Comparison of ENCODE assay signal across 10 cellular contexts in the genomic region with DNA sequence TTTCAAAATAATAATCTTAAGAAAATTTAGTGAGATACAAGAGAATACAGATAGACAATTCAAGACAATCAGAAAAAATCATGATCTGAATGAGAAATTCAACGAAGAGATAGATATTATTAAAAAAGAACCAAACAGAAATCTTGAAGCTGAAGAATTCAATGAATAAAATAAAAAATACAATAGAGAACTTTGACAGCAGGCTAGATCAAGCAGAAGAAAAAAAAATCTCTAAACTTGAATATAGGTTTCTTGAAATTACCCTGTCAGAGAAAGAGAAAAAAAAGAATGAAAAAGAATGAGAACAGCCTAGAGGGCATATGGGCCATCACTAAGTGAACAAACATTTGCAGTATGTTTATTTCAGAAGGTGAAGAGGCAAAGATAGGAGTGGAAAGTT. TPM values are rescaled to one million over a fixed set of nuclear protein-coding genes. Genes with fewer than 3 reads are reported as not detected.
"Had no signal": no experiment of that assay in that cellular context is flagged by ENCODE, and none has a peak within 500 bp of the region (broad histone marks: within the 10 kb centered on the region; RNA-seq: fewer than 3 reads in every experiment).

No MANE protein-coding gene starts in this region.

- DNase-seq: GM23248, GOT3, H7, KG1 had no signal

- ATAC-seq: HCT116 had no signal

- H3K36me3 ChIP-seq: HAP-1 had no signal

- H2AFZ ChIP-seq: GM23248 had no signal

- H3K4me3 ChIP-seq: GM23248, HAP-1 had no signal

- H3K9me3 ChIP-seq: HAP-1 had no signal

- H3K9ac ChIP-seq: GM23248 had no signal

- H3K27ac ChIP-seq: GM23248 had no signal

- FAIRE-seq: HTR-8/SVneo had no signal

RNA-seq across cellular contexts. Expression of a gene that starts 39.0 kb away (rescaled TPM):
- total RNA-seq: GM23248, H4, H7, HT-29 had no signal
- polyA plus RNA-seq: GM23248, IgD-negative memory B cell had no signal
